In the genomic region with DNA sequence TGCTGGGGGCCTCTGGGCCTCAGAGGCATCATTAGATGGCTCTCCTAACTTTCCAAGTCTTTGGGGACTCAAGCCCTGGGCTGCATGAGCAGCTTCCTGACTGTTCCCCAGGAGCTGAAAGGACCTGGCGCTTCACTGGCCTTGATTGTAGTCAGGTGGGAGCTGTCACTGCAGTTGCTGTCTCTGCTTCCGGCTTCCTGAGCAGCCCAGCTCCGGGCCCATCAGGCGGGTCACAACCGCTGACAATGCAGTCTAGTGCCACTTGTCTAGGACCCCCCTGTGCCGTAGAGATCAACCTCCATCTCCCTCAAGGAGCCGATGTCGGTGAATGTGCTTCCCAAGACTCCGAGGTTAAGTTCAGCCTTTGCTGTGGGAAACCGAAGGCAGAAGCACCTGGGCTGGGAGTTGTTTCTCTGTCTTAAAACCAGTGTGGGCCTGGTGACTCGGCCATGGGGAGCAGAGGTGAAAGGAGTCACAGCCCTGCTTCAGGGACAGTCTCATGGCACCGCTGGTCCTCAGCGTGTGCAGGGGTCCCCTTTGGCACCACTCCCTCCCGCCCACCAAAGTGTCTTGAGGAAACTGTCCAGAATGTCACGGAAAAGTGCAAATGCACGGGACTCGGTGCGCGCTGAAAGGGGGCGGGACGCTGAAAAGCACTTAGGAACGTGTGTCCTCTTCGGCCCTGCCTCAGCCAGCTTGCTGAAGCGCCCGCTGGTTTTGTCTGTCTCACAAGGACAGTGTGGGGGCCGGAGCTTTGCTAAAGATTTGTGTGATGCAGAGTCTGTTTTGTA, we compare ENCODE assay signal across 19 cellular contexts. TPM values are rescaled to one million over a fixed set of nuclear protein-coding genes. Genes with fewer than 3 reads are reported as not detected.
A peak's percentile ranks its signal among the peaks of the same experiment; 100 is the strongest.
DNase-seq lines count a peak whose midpoint lies in the region; ATAC-seq and TF ChIP-seq lines count a peak whose summit lies in the region.
"Had no signal": no experiment of that assay in that cellular context is flagged by ENCODE, and none has a peak within 500 bp of the region (broad histone marks: within the 10 kb centered on the region; RNA-seq: fewer than 3 reads in every experiment).

No MANE protein-coding gene starts in this region.

- no peak overlapping the region for H3K27ac Mint-ChIP-seq in activated naive CD4-positive, alpha-beta T cell treated with anti-CD3 and anti-CD28 coated beads, Interleukin-2, amount 50 U/mL, for 72 hours
- H3K27ac Mint-ChIP-seq: CD8-positive, alpha-beta T cell had no signal

- H3K4me1 ChIP-seq in heart left ventricle (peaks cover 0 to 37% (median 14%) of the 10 kb centered on the region in 12 donors), right cardiac atrium (ENCODE audit: control insufficient read depth, insufficient read depth, low read length) (peaks cover 11% of the 10 kb centered on the region)
- H3K4me1 ChIP-seq: HAP-1 had no signal

- H3K36me3 ChIP-seq in heart left ventricle, result no peaks in the 10 kb centered on the region
- H3K36me3 ChIP-seq: BLaER1, HAP-1 had no signal

- ATAC-seq in heart left ventricle, result no peak
- peak in 1 of 2 donors; percentile 2 for ATAC-seq in right cardiac atrium
- no peak for ATAC-seq in activated naive CD4-positive, alpha-beta T cell treated with anti-CD3 and anti-CD28 coated beads, Interleukin-2, amount 50 U/mL, for 72 hours
- no peak for ATAC-seq in stimulated activated naive CD8-positive, alpha-beta T cell treated with anti-CD3 and anti-CD28 coated beads, Interleukin-15, Interleukin-2, amounts not matched to agents 100 U/mL and 50 U/mL, for 24 hours
- ATAC-seq: CD8-positive, alpha-beta T cell; PC-3 had no signal

- TF ChIP-seq POLR2A in heart left ventricle (IDR thresholded peaks at IDR 0.05), result no peak

- H3K27ac ChIP-seq in heart left ventricle (peak overlapping the region in 11 of 12 donors; percentile 9 to 86 (median 57)), right cardiac atrium (ENCODE audit: low read length) (peak overlapping the region; percentile 85)
- H3K27ac ChIP-seq: BLaER1, HL-60, RWPE1 had no signal

- intact Hi-C loops in heart left ventricle (cut with DNase I), result loop anchor here in 3 of 10 donors (2.0 to 5.0 kb wide), 3 partner anchors 39 to 45 kb away; a partner anchor contains a TSS
- intact Hi-C loops in cardiac septum (cut with DNase I), result loop anchor here (2.0 kb wide), 1 partner anchor 45 kb away; a partner anchor contains a TSS
- intact Hi-C loops in right cardiac atrium (cut with DNase I), result no loop called here

- WGBS in heart left ventricle, 4 donors, result 81 to 90% (median 82%) methylated on average over 24 to 26 of the region's 26 CpGs
- WGBS in right cardiac atrium, result 82% methylated on average over 26 of the region's 26 CpGs

- peaks cover 0 to 5% of the 10 kb centered on the region in 2 donors for H3K9me3 Mint-ChIP-seq in activated naive CD4-positive, alpha-beta T cell treated with anti-CD3 and anti-CD28 coated beads, Interleukin-2, amount 50 U/mL, for 72 hours
- H3K9me3 Mint-ChIP-seq: CD8-positive, alpha-beta T cell had no signal

- H3K27me3 ChIP-seq in heart left ventricle (no peaks in the 10 kb centered on the region), right cardiac atrium (ENCODE audit: control insufficient read depth, insufficient read depth) (no peaks in the 10 kb centered on the region)
- H3K27me3 ChIP-seq: BLaER1 had no signal

- no peak for DNase-seq in heart left ventricle
- DNase-seq in cardiac septum (ENCODE audit: low spot score), result no peak
- peak in 1 of 3 donors; percentile 56 for DNase-seq in right cardiac atrium
- DNase-seq in retina, result peak; percentile 26
- no peak for DNase-seq in activated naive CD4-positive, alpha-beta T cell treated with anti-CD3 and anti-CD28 coated beads, Interleukin-2, amount 50 U/mL, for 72 hours (ENCODE audit: low spot score in 2 of 2)
- DNase-seq in GF-D8 (lab: John Stamatoyannopoulos, UW), result no peak
- DNase-seq in NCI-H1048 (lab: John Stamatoyannopoulos, UW), result no peak
- DNase-seq in stimulated activated naive CD8-positive, alpha-beta T cell treated with anti-CD3 and anti-CD28 coated beads, Interleukin-15, Interleukin-2, amounts not matched to agents 100 U/mL and 50 U/mL, for 24 hours, result no peak
- DNase-seq: CD8-positive, alpha-beta T cell; DMS79; NCI-H1417 treated with DMSO at 0.1 percent for 48 hours; NCI-H1930; NCI-H774; PC-3 had no signal

- H3K9me3 ChIP-seq in heart left ventricle, result no peaks in the 10 kb centered on the region
- H3K9me3 ChIP-seq in right cardiac atrium (ENCODE audit: control insufficient read depth, low read length), result no peaks in the 10 kb centered on the region
- H3K9me3 ChIP-seq: BLaER1, HAP-1 had no signal

- H3K4me3 ChIP-seq in heart left ventricle (no peak overlapping the region), right cardiac atrium (ENCODE audit: low read length) (no peak overlapping the region)
- H3K4me3 ChIP-seq: BLaER1, HAP-1 had no signal

- no peak for TF ChIP-seq CTCF in heart left ventricle (IDR thresholded peaks at IDR 0.05)

- H3K36me3 Mint-ChIP-seq in activated naive CD4-positive, alpha-beta T cell treated with anti-CD3 and anti-CD28 coated beads, Interleukin-2, amount 50 U/mL, for 72 hours, result no peaks in the 10 kb centered on the region
- H3K36me3 Mint-ChIP-seq: CD8-positive, alpha-beta T cell had no signal

RNA-seq across cellular contexts. Expression of a gene that starts 44.8 kb away (rescaled TPM):
- total RNA-seq in heart left ventricle, result 10 to 100 TPM in 3 of 9 donors, 1 to 10 TPM in 6; 1.8 to 12.2 (median 5.0) TPM
- 10 to 100 TPM in 1 of 2 donors, 1 to 10 TPM in 1; 1.4 to 27.5 TPM for polyA plus RNA-seq in heart left ventricle
- total RNA-seq in cardiac septum, result 2.3 TPM
- total RNA-seq in right cardiac atrium, result 10 to 100 TPM in 2 of 4 donors, 1 to 10 TPM in 2; 6.1 to 11.7 (median 10.1) TPM
- polyA plus RNA-seq in right cardiac atrium, result 5.9 TPM
- total RNA-seq in activated naive CD4-positive, alpha-beta T cell treated with anti-CD3 and anti-CD28 coated beads, Interleukin-2, amount 50 U/mL, for 72 hours, result not detected
- total RNA-seq: CD8-positive, alpha-beta T cell; LHCN-M2 had no signal
